In the genomic region with DNA sequence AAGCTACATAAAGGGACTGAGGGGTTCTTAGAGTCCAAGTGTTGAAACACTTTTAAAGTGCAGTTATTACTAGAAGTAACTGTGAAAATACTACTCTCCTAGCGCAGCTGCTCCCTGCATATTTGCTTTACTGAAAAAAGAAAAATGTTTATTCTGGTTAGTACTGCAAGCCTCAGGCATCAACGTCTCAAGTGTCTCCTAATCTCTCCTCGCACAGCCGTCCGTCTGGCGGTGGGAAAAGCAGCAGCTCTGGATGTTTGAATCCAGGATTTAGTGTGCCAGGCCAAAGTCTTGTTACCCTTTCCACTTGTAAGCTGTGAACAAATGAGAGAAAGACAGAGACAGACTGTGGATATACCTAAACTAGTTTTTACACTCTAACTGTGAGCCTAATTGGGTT, we compare ENCODE assay signal across 22 cellular contexts. TPM values are rescaled to one million over a fixed set of nuclear protein-coding genes. Genes with fewer than 3 reads are reported as not detected.
A peak's percentile ranks its signal among the peaks of the same experiment; 100 is the strongest.
DNase-seq lines count a peak whose midpoint lies in the region; ATAC-seq and TF ChIP-seq lines count a peak whose summit lies in the region.
"Had no signal": no experiment of that assay in that cellular context is flagged by ENCODE, and none has a peak within 500 bp of the region (broad histone marks: within the 10 kb centered on the region; RNA-seq: fewer than 3 reads in every experiment).

No MANE protein-coding gene starts in this region.

- no peaks in the 10 kb centered on the region for H3K27me3 ChIP-seq in subcutaneous abdominal adipose tissue (ENCODE audit: control insufficient read depth in 5 of 5, insufficient read depth in 4 of 5, low read length in 5 of 5)
- H3K27me3 ChIP-seq: BLaER1 had no signal

- DNase-seq in Daoy (ENCODE audit: low read depth) (peak; percentile 32), NCI-H82 (lab: John Stamatoyannopoulos, UW) (peak; percentile 61), amniotic epithelial cell (ENCODE audit: low read depth) (peak; percentile 6), erythroblast (lab: John Stamatoyannopoulos, UW) (no peak), NCI-H2196 (lab: John Stamatoyannopoulos, UW; ENCODE audit: unreplicated experiment) (no peak)
- DNase-seq: CD4-positive, CD25-positive, alpha-beta regulatory T cell; DMS53; EL; GDM1; MV-4-11; NCI-H1105; NCI-H1436 treated with DMSO at 0.1 percent for 48 hours; NCI-H187 treated with DMSO at 0.1 percent for 48 hours; NCI-H2227 treated with DMSO at 0.1 percent for 48 hours; SIG-M5; SK-N-SH had no signal

- no peaks in the 10 kb centered on the region for H3K9me3 ChIP-seq in subcutaneous abdominal adipose tissue (ENCODE audit: control insufficient read depth in 5 of 5, low read length in 5 of 5)
- H3K9me3 ChIP-seq: BLaER1, SK-N-SH had no signal

- no peak overlapping the region for H3K9ac ChIP-seq in subcutaneous abdominal adipose tissue (ENCODE audit: low read length in 5 of 5)
- H3K9ac ChIP-seq: BLaER1, SK-N-SH had no signal

- H3K4me1 ChIP-seq in subcutaneous abdominal adipose tissue (ENCODE audit: control insufficient read depth in 5 of 5, insufficient read depth in 5 of 5, low read length in 5 of 5) = no peaks in the 10 kb centered on the region

- H3K4me3 ChIP-seq in subcutaneous abdominal adipose tissue (ENCODE audit: low read depth in 1 of 5, low read length in 5 of 5) = no peak overlapping the region
- H3K4me3 ChIP-seq: BLaER1, K562 had no signal

- no peak for TF ChIP-seq POLR2A in erythroblast (IDR thresholded peaks at IDR 0.05; ENCODE audit: low read length)

- H3K36me3 ChIP-seq in subcutaneous abdominal adipose tissue (ENCODE audit: control insufficient read depth in 5 of 5, insufficient read depth in 5 of 5, low read length in 5 of 5) = no peaks in the 10 kb centered on the region

- no peak for ATAC-seq in HG02759 (IDR thresholded peaks at IDR 0.05; ENCODE audit: unreplicated experiment)
- ATAC-seq: K562 had no signal

- H3K27ac ChIP-seq in subcutaneous abdominal adipose tissue (ENCODE audit: low read depth, low read length) = peak overlapping the region; percentile 6
- H3K27ac ChIP-seq: BLaER1 had no signal

RNA-seq across cellular contexts. Expression of a gene that starts 31.1 kb away (rescaled TPM):
- total RNA-seq in Daoy (2014; rRNA removed; shearing (Covaris generic)) = 2.9 and 3.5 TPM in 2 replicates
- total RNA-seq: CD4-positive, CD25-positive, alpha-beta regulatory T cell; K562; MCF 10A; NCI-H460 had no signal

Comparison
In these comparisons a context has a peak if more than half of its experiments do, and no peak if none do; other contexts are left out.
1. DNase-seq: peak in Daoy (single experiment), NCI-H82 (single experiment) and amniotic epithelial cell (single experiment); none in erythroblast (0 of 2) and NCI-H2196 (single experiment).